Comparison of ENCODE assay signal across 19 cellular contexts in genomic region chr6:118869350-118869749, GRCh38. TPM values are rescaled to one million over a fixed set of nuclear protein-coding genes. Genes with fewer than 3 reads are reported as not detected.
DNase-seq lines count a peak whose midpoint lies in the region; ATAC-seq and TF ChIP-seq lines count a peak whose summit lies in the region.
"Had no signal": no experiment of that assay in that cellular context is flagged by ENCODE, and none has a peak within 500 bp of the region (broad histone marks: within the 10 kb centered on the region; RNA-seq: fewer than 3 reads in every experiment).

No MANE protein-coding gene starts in this region.

- H3K36me3 ChIP-seq in brain microvascular endothelial cell (replicated peaks), result no peaks in the 10 kb centered on the region
- H3K36me3 ChIP-seq in MG63, result no peaks in the 10 kb centered on the region
- H3K36me3 ChIP-seq: BE2C, gastrocnemius medialis, pancreas had no signal

- H3K4me3 ChIP-seq in brain microvascular endothelial cell (ENCODE audit: low read depth, low read length) (no peak overlapping the region), MG63 (no peak overlapping the region)
- H3K4me3 ChIP-seq: gastrocnemius medialis, pancreas had no signal

- TF ChIP-seq CTCF in brain microvascular endothelial cell (IDR thresholded peaks at IDR 0.05; ENCODE audit: low read depth, low read length, missing control alignments), result no peak

- peaks cover 2% of the 10 kb centered on the region for H3K9me3 ChIP-seq in MG63
- H3K9me3 ChIP-seq: BE2C, gastrocnemius medialis, pancreas had no signal

- H3K27me3 ChIP-seq in brain microvascular endothelial cell (replicated peaks) (no peaks in the 10 kb centered on the region), MG63 (no peaks in the 10 kb centered on the region)
- H3K27me3 ChIP-seq: BE2C, gastrocnemius medialis, pancreas had no signal

- DNase-seq in EH (ENCODE audit: low read depth) (peak; percentile 60), NCI-H226 (peak; percentile 17), brain microvascular endothelial cell (no peak), myocyte (ENCODE audit: low read depth) (peak; percentile 13), MG63 (no peak), NOMO-1 treated with DMSO at 0.1 percent for 48 hours (lab: John Stamatoyannopoulos, UW; ENCODE audit: unreplicated experiment) (no peak)
- DNase-seq: activated CD8-positive, alpha-beta T cell treated with anti-CD3 and anti-CD28 coated beads for 36 hours; BE2C; gastrocnemius medialis; Kasumi-1; left ventricle myocardium superior; naive B cell; NCI-H1694; NCI-H2227 treated with DMSO at 0.1 percent for 48 hours; pancreas; Right ventricle myocardium superior; stimulated activated CD4-positive, alpha-beta T cell treated with anti-CD3 and anti-CD28 coated beads, Interleukin-4, amount 100 ng/mL, for 1 hour had no signal

- in situ Hi-C loops in brain microvascular endothelial cell (cut with HindIII; ENCODE audit: low pct_ligation_motif_present, low sequenced_read_pairs), result no loop called here

- H3K27ac ChIP-seq in brain microvascular endothelial cell, result peak overlapping the region; percentile 25
- H3K27ac ChIP-seq: gastrocnemius medialis, pancreas had no signal

- ATAC-seq in HG03521 (IDR thresholded peaks at IDR 0.05; ENCODE audit: unreplicated experiment), result no peak
- no peak for ATAC-seq in HG03095 (IDR thresholded peaks at IDR 0.05; ENCODE audit: unreplicated experiment)
- ATAC-seq: gastrocnemius medialis, left ventricle myocardium superior, pancreas had no signal

RNA-seq across cellular contexts. Expression of gene ASF1A, which starts 24.6 kb away (rescaled TPM):
- total RNA-seq in myocyte, result 19.7 and 24.0 TPM in 2 replicates
- 9.7 TPM for polyA plus RNA-seq in myocyte (2012)
- 14.1 and 21.2 TPM in 2 replicates for total RNA-seq in MG63 (2014; rRNA removed; shearing (Covaris generic); ENCODE audit: low replicate concordance)

Comparison
In these comparisons a context has a peak if more than half of its experiments do, and no peak if none do; other contexts are left out.
1. DNase-seq: peak in EH (single experiment), NCI-H226 (single experiment) and myocyte (single experiment); none in brain microvascular endothelial cell (single experiment), MG63 (single experiment) and NOMO-1 treated with DMSO at 0.1 percent for 48 hours (single experiment).